ENCODE assay signal across 7 cellular contexts in the genomic region with DNA sequence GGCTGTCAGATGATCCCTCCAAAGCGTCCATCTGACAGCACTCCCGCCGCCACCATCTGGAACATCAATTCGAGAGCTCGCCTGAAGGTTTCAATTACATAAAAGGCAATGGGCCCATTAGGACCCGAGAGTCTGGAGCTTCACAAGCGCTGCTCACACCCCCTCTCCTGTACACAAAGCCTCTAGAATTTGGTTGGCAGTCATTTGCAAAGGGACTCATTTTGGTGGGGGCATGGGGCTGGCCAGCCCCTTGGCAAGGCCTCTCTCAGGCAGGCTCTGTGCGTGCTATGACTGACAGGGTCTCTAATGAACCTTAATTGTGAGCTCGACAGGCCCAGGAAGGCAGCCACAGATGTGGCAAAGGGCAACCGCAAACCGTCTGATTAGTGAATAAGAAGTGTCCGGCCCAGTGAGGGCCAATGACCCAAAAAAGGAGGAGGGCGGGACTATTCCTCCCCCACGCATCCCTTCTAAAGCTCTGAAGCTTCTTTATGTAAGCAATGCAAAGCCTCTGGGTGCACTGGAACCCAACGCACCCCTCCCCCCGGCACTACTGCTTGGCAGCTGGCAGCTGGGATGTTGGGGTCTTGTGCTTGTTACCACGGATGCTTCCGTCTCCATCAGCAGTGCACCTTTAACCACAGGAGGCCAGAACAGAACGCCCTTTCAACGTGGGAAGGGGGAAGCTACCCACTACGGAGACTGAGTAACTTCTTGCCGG.
DNase-seq lines count a peak whose midpoint lies in the region; ATAC-seq, FAIRE-seq and TF ChIP-seq lines count a peak whose summit lies in the region.

No MANE protein-coding gene starts in this region.

- TF ChIP-seq POLR2A in GM12892 (IDR thresholded peaks at IDR 0.05; ENCODE audit: low read depth, low read length), result no peak

- H3K4me3 ChIP-seq in stomach smooth muscle (ENCODE audit: low read length in 2 of 2) (peak overlapping the region in 1 of 2 donors; percentile 49), psoas muscle (no peak overlapping the region)

- peak overlapping the region; percentile 96 for H3K27ac Mint-ChIP-seq in T-helper 17 cell

- no peak overlapping the region for H3K9ac ChIP-seq in stomach smooth muscle (ENCODE audit: low read length in 2 of 2)

- in situ Hi-C loops in ACHN (cut with HindIII; ENCODE audit: low pct_ligation_motif_present, low pct_unique_long_range_greater_than_20kb, low sequenced_read_pairs), result no loop called here

- H3K27me3 Mint-ChIP-seq in T-helper 17 cell, result no peaks in the 10 kb centered on the region

- ATAC-seq in T-helper 17 cell, result no peak
- peak; percentile 14 for ATAC-seq in left ventricle myocardium superior
- no peak for ATAC-seq in psoas muscle

- H3K36me3 ChIP-seq in stomach smooth muscle (ENCODE audit: control insufficient read depth in 2 of 2, insufficient read depth in 2 of 2, low read length in 2 of 2) (peaks cover 0 to 10% of the 10 kb centered on the region in 2 donors), psoas muscle (ENCODE audit: insufficient read depth in 1 of 2, low read depth in 1 of 2) (no peaks in the 10 kb centered on the region)

- H3K27ac ChIP-seq in stomach smooth muscle (ENCODE audit: low read length) (peak overlapping the region; percentile 71), psoas muscle (no peak overlapping the region)

- no peak overlapping the region for H3K4me3 Mint-ChIP-seq in T-helper 17 cell

- no peak for TF ChIP-seq CTCF in psoas muscle (IDR thresholded peaks at IDR 0.05)

- H3K27me3 ChIP-seq in stomach smooth muscle (ENCODE audit: control insufficient read depth in 1 of 2, insufficient read depth in 2 of 2, low read length in 2 of 2), result no peaks in the 10 kb centered on the region
- no peaks in the 10 kb centered on the region for H3K27me3 ChIP-seq in psoas muscle (ENCODE audit: insufficient read depth in 3 of 3, low read length in 2 of 3)

- H3K4me1 Mint-ChIP-seq in T-helper 17 cell, result peaks cover 54% of the 10 kb centered on the region

- 52 to 73% (median 59%) methylated on average over 22 of the region's 22 CpGs for WGBS in psoas muscle, 3 donors

- intact Hi-C loops in left ventricle myocardium superior (cut with micrococcal nuclease), result no loop called here
- intact Hi-C loops in psoas muscle (cut with DNase I), result no loop called here

- H3K36me3 Mint-ChIP-seq in T-helper 17 cell (ENCODE audit: low read depth), result peaks cover 2% of the 10 kb centered on the region

- no peaks in the 10 kb centered on the region for H3K9me3 ChIP-seq in T-helper 17 cell (ENCODE audit: control insufficient read depth, low read length, poor library complexity, severe bottlenecking)
- H3K9me3 ChIP-seq in stomach smooth muscle (ENCODE audit: control insufficient read depth in 2 of 2, low read length in 2 of 2), result no peaks in the 10 kb centered on the region
- H3K9me3 ChIP-seq in psoas muscle, result no peaks in the 10 kb centered on the region

- no peak for FAIRE-seq in GM12892 (lab: Jason Lieb, UNC)

- DNase-seq in M059J (ENCODE audit: low read depth), result peak; percentile 51
- no peak for DNase-seq in T-helper 17 cell
- DNase-seq in left ventricle myocardium superior, result no peak
- DNase-seq in ACHN, result no peak
- no peak for DNase-seq in GM12892 (ENCODE audit: insufficient read length)
- no peak for DNase-seq in psoas muscle

- peaks cover 83% of the 10 kb centered on the region for H3K4me1 ChIP-seq in stomach smooth muscle (ENCODE audit: control insufficient read depth, insufficient read depth, low read length)
- peaks cover 38% of the 10 kb centered on the region for H3K4me1 ChIP-seq in psoas muscle
